2 cellular contexts compared by ENCODE assay signal in genomic region chr13:65488606-65489005, GRCh38.
TF ChIP-seq lines count a peak whose summit lies in the region.

No MANE protein-coding gene starts in this region.

TF ChIP-seq in IMR-90, 13 proteins besides CTCF, POLR2A, EP300 and RAD21:
- TF ChIP-seq CHD1 (IDR thresholded peaks at IDR 0.05; ENCODE audit: low read depth, low read length) (no peak), CEBPB (IDR thresholded peaks at IDR 0.05; ENCODE audit: low read depth, low read length) (no peak), SMC3 (IDR thresholded peaks at IDR 0.05; ENCODE audit: low read depth, low read length) (no peak), FOS (IDR thresholded peaks at IDR 0.05; ENCODE audit: low read depth, low read length) (no peak), BHLHE40 (IDR thresholded peaks at IDR 0.05; ENCODE audit: low read depth, low read length) (no peak), RCOR1 (IDR thresholded peaks at IDR 0.05; ENCODE audit: insufficient replicate concordance, low read length) (no peak), NFE2L2 (IDR thresholded peaks at IDR 0.05; ENCODE audit: low read depth, low read length) (no peak)

TF ChIP-seq in GM12878, 131 proteins besides CTCF, POLR2A, EP300 and RAD21:
- no peak for TF ChIP-seq PAX8 (IDR thresholded peaks at IDR 0.05)
- TF ChIP-seq SRF (IDR thresholded peaks at IDR 0.05; ENCODE audit: low read depth in 2 of 2, low read length in 2 of 2) = no peak
- TF ChIP-seq ZNF384 (IDR thresholded peaks at IDR 0.05; ENCODE audit: borderline replicate concordance, low read depth, low read length) = no peak
- no peak for TF ChIP-seq MLLT1 (IDR thresholded peaks at IDR 0.05)
- TF ChIP-seq ASH2L (IDR thresholded peaks at IDR 0.05; ENCODE audit: borderline replicate concordance, low read depth) = no peak
- no peak for TF ChIP-seq PRDM15 (CRISPR knock-in tag; IDR thresholded peaks at IDR 0.05)
- no peak for TF ChIP-seq BHLHE40 (IDR thresholded peaks at IDR 0.05; ENCODE audit: borderline replicate concordance in 1 of 2, low read depth in 2 of 2, low read length in 1 of 2)
- TF ChIP-seq CUX1 (IDR thresholded peaks at IDR 0.05; ENCODE audit: insufficient replicate concordance, low read depth, low read length) = no peak
- no peak for TF ChIP-seq FOS (IDR thresholded peaks at IDR 0.05; ENCODE audit: borderline replicate concordance, extremely low read depth, insufficient read length)
- TF ChIP-seq GABPA (IDR thresholded peaks at IDR 0.05; ENCODE audit: low read depth) = no peak
- TF ChIP-seq, protein P1, sequence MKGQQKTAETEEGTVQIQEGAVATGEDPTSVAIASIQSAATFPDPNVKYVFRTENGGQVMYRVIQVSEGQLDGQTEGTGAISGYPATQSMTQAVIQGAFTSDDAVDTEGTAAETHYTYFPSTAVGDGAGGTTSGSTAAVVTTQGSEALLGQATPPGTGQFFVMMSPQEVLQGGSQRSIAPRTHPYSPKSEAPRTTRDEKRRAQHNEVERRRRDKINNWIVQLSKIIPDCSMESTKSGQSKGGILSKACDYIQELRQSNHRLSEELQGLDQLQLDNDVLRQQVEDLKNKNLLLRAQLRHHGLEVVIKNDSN (IDR thresholded peaks at IDR 0.05; ENCODE audit: borderline replicate concordance, extremely low read length, insufficient read depth, low read depth, low read length) = no peak
- TF ChIP-seq KDM1A (IDR thresholded peaks at IDR 0.05; ENCODE audit: borderline replicate concordance) = no peak
- TF ChIP-seq MTA3 (IDR thresholded peaks at IDR 0.05; ENCODE audit: borderline replicate concordance, low read length) = no peak
- no peak for TF ChIP-seq SUPT20H (IDR thresholded peaks at IDR 0.05; ENCODE audit: borderline replicate concordance, control insufficient read depth, low read depth, low read length)
- no peak for TF ChIP-seq STAT3 (IDR thresholded peaks at IDR 0.05; ENCODE audit: low read depth, low read length)
- no peak for TF ChIP-seq ZBTB33 (IDR thresholded peaks at IDR 0.05)
- TF ChIP-seq MTA2 (IDR thresholded peaks at IDR 0.05; ENCODE audit: low read depth) = no peak
- TF ChIP-seq SP1 (IDR thresholded peaks at IDR 0.05; ENCODE audit: low read depth, low read length) = no peak
- TF ChIP-seq CEBPZ (IDR thresholded peaks at IDR 0.05; ENCODE audit: low read depth, low read length) = no peak
TF ChIP-seq in GM12878: peak in this region for 0.
